In the genomic region with DNA sequence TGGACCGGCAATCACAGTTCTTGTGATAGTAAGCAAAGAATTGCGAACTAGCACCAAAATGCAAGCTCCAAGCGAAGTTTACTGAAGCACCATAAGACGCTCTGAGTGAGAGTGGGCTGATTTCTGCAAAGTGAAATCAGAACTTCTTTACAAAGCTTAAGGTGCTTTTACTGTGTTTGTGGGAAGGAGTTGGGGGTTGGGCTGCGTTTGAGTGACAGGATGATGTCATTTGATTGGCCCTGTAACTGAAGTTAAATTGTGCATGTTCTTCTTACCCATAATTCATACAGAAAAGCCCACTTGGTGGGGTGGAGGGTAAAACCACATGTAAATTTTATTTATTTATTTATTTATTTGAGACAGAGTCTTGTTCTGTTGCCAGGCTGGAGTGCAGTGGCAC, we compare ENCODE assay signal across 1 cellular context.
TF ChIP-seq lines count a peak whose summit lies in the region.

No MANE protein-coding gene starts in this region.

TF ChIP-seq in GM23338, 12 proteins besides CTCF, POLR2A, EP300 and RAD21 (continued from another document):
- TF ChIP-seq ZNF331 (CRISPR knock-in tag; IDR thresholded peaks at IDR 0.05; ENCODE audit: low read depth): no peak
